Comparison of ENCODE assay signal across 1 cellular context in genomic region chr18:63173983-63174382, GRCh38.
TF ChIP-seq lines count a peak whose summit lies in the region.

No MANE protein-coding gene starts in this region.

TF ChIP-seq in GM12878, 131 proteins besides CTCF, POLR2A, EP300 and RAD21:
- TF ChIP-seq JUND (IDR thresholded peaks at IDR 0.05; ENCODE audit: low read depth, low read length) = no peak
- no peak for TF ChIP-seq CBX3 (IDR thresholded peaks at IDR 0.05; ENCODE audit: borderline replicate concordance, low read depth)
- TF ChIP-seq USF2 (IDR thresholded peaks at IDR 0.05; ENCODE audit: borderline replicate concordance, low read depth, low read length) = no peak
- TF ChIP-seq DPF2 (IDR thresholded peaks at IDR 0.05) = no peak
- no peak for TF ChIP-seq FOS (IDR thresholded peaks at IDR 0.05; ENCODE audit: borderline replicate concordance, extremely low read depth, insufficient read length)
- no peak for TF ChIP-seq SKIL (IDR thresholded peaks at IDR 0.05; ENCODE audit: low read depth, poor library complexity, severe bottlenecking)
